12 cellular contexts compared by ENCODE assay signal in genomic region chr3:172082269-172082668, GRCh38. TPM values are rescaled to one million over a fixed set of nuclear protein-coding genes. Genes with fewer than 3 reads are reported as not detected.
DNase-seq lines count a peak whose midpoint lies in the region; ATAC-seq and TF ChIP-seq lines count a peak whose summit lies in the region.
"Had no signal": no experiment of that assay in that cellular context is flagged by ENCODE, and none has a peak within 500 bp of the region (broad histone marks: within the 10 kb centered on the region; RNA-seq: fewer than 3 reads in every experiment).

No MANE protein-coding gene starts in this region.

- H3K9ac ChIP-seq in colonic mucosa (ENCODE audit: low read depth in 2 of 2, low read length in 2 of 2) (peak overlapping the region in 1 of 2 donors; percentile 14), neural progenitor cell (no peak overlapping the region)

- H3K27me3 Mint-ChIP-seq in neural progenitor cell (ENCODE audit: insufficient read depth, low read depth), result no peaks in the 10 kb centered on the region
- H3K27me3 Mint-ChIP-seq in stimulated activated memory B cell treated with anti-CD40 and anti-IgM and Interleukin-4, amounts not matched to agents 10 μg/mL and 1 μg/mL and 100 μg/mL, for 72 hours, result no peaks in the 10 kb centered on the region
- H3K27me3 Mint-ChIP-seq: activated naive CD4-positive, alpha-beta T cell treated with anti-CD3 and anti-CD28 coated beads, Interleukin-2, amount 50 U/mL, for 24 hours had no signal

- H3K27me3 ChIP-seq in colonic mucosa, result no peaks in the 10 kb centered on the region
- no peaks in the 10 kb centered on the region for H3K27me3 ChIP-seq in left lung
- no peaks in the 10 kb centered on the region for H3K27me3 ChIP-seq in neural progenitor cell

- H3K27ac ChIP-seq in colonic mucosa, result peak overlapping the region; percentile 7
- peak overlapping the region in 1 of 2 donors; percentile 38 for H3K27ac ChIP-seq in left lung
- no peak overlapping the region for H3K27ac ChIP-seq in neural progenitor cell

- no peaks in the 10 kb centered on the region for H3K36me3 ChIP-seq in colonic mucosa
- peaks cover 0 to 14% of the 10 kb centered on the region in 2 donors for H3K36me3 ChIP-seq in left lung
- no peaks in the 10 kb centered on the region for H3K36me3 ChIP-seq in neural progenitor cell

- peaks cover 58% of the 10 kb centered on the region for H3K36me3 Mint-ChIP-seq in neural progenitor cell
- no peaks in the 10 kb centered on the region for H3K36me3 Mint-ChIP-seq in stimulated activated memory B cell treated with anti-CD40 and anti-IgM and Interleukin-4, amounts not matched to agents 10 μg/mL and 1 μg/mL and 100 μg/mL, for 72 hours

- no peak overlapping the region for H3K27ac Mint-ChIP-seq in neural progenitor cell
- no peak overlapping the region for H3K27ac Mint-ChIP-seq in stimulated activated memory B cell treated with anti-CD40 and anti-IgM and Interleukin-4, amounts not matched to agents 10 μg/mL and 1 μg/mL and 100 μg/mL, for 72 hours
- H3K27ac Mint-ChIP-seq: activated naive CD4-positive, alpha-beta T cell treated with anti-CD3 and anti-CD28 coated beads, Interleukin-2, amount 50 U/mL, for 24 hours had no signal

- DNase-seq in HFF-Myc (ENCODE audit: extremely low read depth, low read depth), result peak; percentile 96
- DNase-seq in colonic mucosa, result no peak
- no peak for DNase-seq in left lung
- DNase-seq in stromal cell of bone marrow (ENCODE audit: low read depth), result peak; percentile 78
- no peak for DNase-seq in neural progenitor cell (ENCODE audit: low spot score)
- DNase-seq in T-helper 2 cell, result no peak
- DNase-seq: GDM1, NCI-H748 treated with DMSO at 0.1 percent for 48 hours, occipital lobe had no signal

- peaks cover 17% of the 10 kb centered on the region for H3K4me1 Mint-ChIP-seq in neural progenitor cell
- no peaks in the 10 kb centered on the region for H3K4me1 Mint-ChIP-seq in stimulated activated memory B cell treated with anti-CD40 and anti-IgM and Interleukin-4, amounts not matched to agents 10 μg/mL and 1 μg/mL and 100 μg/mL, for 72 hours

- peaks cover 86% of the 10 kb centered on the region for H3K79me2 ChIP-seq in neural progenitor cell (ENCODE audit: low read depth)

- no peaks in the 10 kb centered on the region for H4K20me1 ChIP-seq in neural progenitor cell (ENCODE audit: low read depth)

- intact Hi-C loops in colonic mucosa (cut with DNase I) (no loop called here), left lung (cut with DNase I) (no loop called here)

- peaks cover 25% of the 10 kb centered on the region for H3K9me3 Mint-ChIP-seq in neural progenitor cell
- no peaks in the 10 kb centered on the region for H3K9me3 Mint-ChIP-seq in stimulated activated memory B cell treated with anti-CD40 and anti-IgM and Interleukin-4, amounts not matched to agents 10 μg/mL and 1 μg/mL and 100 μg/mL, for 72 hours
- H3K9me3 Mint-ChIP-seq: activated naive CD4-positive, alpha-beta T cell treated with anti-CD3 and anti-CD28 coated beads, Interleukin-2, amount 50 U/mL, for 24 hours had no signal

- H3K4me1 ChIP-seq in colonic mucosa (peaks cover under 1% of the 10 kb centered on the region), left lung (peaks cover under 1 to 66% of the 10 kb centered on the region in 2 donors), neural progenitor cell (no peaks in the 10 kb centered on the region)

- no peak overlapping the region for H3K4me2 ChIP-seq in neural progenitor cell

- ATAC-seq in left lung (peak; percentile 57), HG03521 (IDR thresholded peaks at IDR 0.05; ENCODE audit: unreplicated experiment) (no peak)
- ATAC-seq in stimulated activated memory B cell treated with anti-CD40 and anti-IgM and Interleukin-4, amounts not matched to agents 10 μg/mL and 1 μg/mL and 100 μg/mL, for 72 hours, result no peak

- H3K4me3 Mint-ChIP-seq in neural progenitor cell, result no peak overlapping the region
- no peak overlapping the region for H3K4me3 Mint-ChIP-seq in stimulated activated memory B cell treated with anti-CD40 and anti-IgM and Interleukin-4, amounts not matched to agents 10 μg/mL and 1 μg/mL and 100 μg/mL, for 72 hours
- H3K4me3 Mint-ChIP-seq: activated naive CD4-positive, alpha-beta T cell treated with anti-CD3 and anti-CD28 coated beads, Interleukin-2, amount 50 U/mL, for 24 hours had no signal

- TF ChIP-seq CTCF in HFF-Myc (IDR thresholded peaks at IDR 0.05; ENCODE audit: low read depth, low read length, missing control alignments) (no peak), colonic mucosa (IDR thresholded peaks at IDR 0.05) (no peak), left lung (IDR thresholded peaks at IDR 0.05) (no peak), neural progenitor cell (IDR thresholded peaks at IDR 0.05) (no peak)

- no peak overlapping the region for H2AFZ ChIP-seq in neural progenitor cell (replicated peaks)

- H3K4me3 ChIP-seq in HFF-Myc (replicated peaks; ENCODE audit: low read depth, low read length) (no peak overlapping the region), colonic mucosa (no peak overlapping the region), left lung (no peak overlapping the region), neural progenitor cell (no peak overlapping the region)

- no peaks in the 10 kb centered on the region for H3K9me3 ChIP-seq in colonic mucosa
- H3K9me3 ChIP-seq in left lung, result no peaks in the 10 kb centered on the region
- H3K9me3 ChIP-seq in neural progenitor cell (ENCODE audit: low read depth), result no peaks in the 10 kb centered on the region

- H3F3A ChIP-seq in neural progenitor cell (ENCODE audit: low read depth), result no peaks in the 10 kb centered on the region

RNA-seq across cellular contexts. Expression of gene FNDC3B, which starts 42.9 kb away (rescaled TPM):
- 100 to 1,000 TPM in 1 of 2 donors, 10 to 100 TPM in 1; 66.7 to 142 TPM for total RNA-seq in colonic mucosa
- 100 to 1,000 TPM; 182 to 185 TPM for total RNA-seq in left lung
- 29.5 and 33.9 TPM in 2 replicates for total RNA-seq in neural progenitor cell (ENCODE audit: low replicate concordance)

Comparison
In these comparisons a context has a peak if more than half of its experiments do, and no peak if none do; other contexts are left out.
1. DNase-seq: peak in HFF-Myc (single experiment) and stromal cell of bone marrow (single experiment); none in colonic mucosa (single experiment), left lung (0 of 2), neural progenitor cell (single experiment) and T-helper 2 cell (0 of 5).